In the genomic region with DNA sequence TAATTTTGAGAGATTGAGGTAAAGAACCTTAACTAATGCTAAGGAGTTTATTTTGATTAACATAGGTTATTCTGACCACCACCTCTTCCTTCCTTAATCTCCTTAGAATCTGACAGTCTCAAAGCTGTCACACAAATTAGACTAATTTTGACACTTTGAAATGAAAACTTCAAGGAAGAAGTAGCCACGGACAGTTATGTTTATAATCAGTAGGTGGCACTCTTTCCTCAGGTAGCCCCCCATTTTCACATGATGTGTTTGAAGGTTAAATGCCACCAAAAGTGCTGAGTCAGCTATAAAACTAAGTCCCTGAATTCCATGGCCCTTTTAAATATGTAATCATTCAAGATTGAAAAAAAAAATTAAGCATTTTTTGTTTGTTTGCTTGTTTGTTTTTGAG, we compare ENCODE assay signal across 9 cellular contexts. TPM values are rescaled to one million over a fixed set of nuclear protein-coding genes. Genes with fewer than 3 reads are reported as not detected.
DNase-seq lines count a peak whose midpoint lies in the region; ATAC-seq and TF ChIP-seq lines count a peak whose summit lies in the region.
"Had no signal": no experiment of that assay in that cellular context is flagged by ENCODE, and none has a peak within 500 bp of the region (broad histone marks: within the 10 kb centered on the region; RNA-seq: fewer than 3 reads in every experiment).

No MANE protein-coding gene starts in this region.

- no peak overlapping the region for H3K4me3 ChIP-seq in BJ (ENCODE audit: low read depth, low read length)

- no peaks in the 10 kb centered on the region for H3K27me3 Mint-ChIP-seq in Calu3 (ENCODE audit: unreplicated experiment)

- no peaks in the 10 kb centered on the region; the same call in 1 of the 2 replicates for H3K36me3 ChIP-seq in BJ (ENCODE audit: control insufficient read depth, insufficient read depth, low read length)

- CTCF ChIA-PET in BJ (lab: Yijun Ruan, JAX) (interaction anchor here (0.7 to 1.5 kb wide), 3 partner anchors 13 to 325 kb away, joined by 3 to 6 read pairs (median 3); no protein-coding TSS in a partner anchor), Calu3 (lab: Charles Lee) (no interaction called here)

- TF ChIP-seq CTCF in BJ (IDR thresholded peaks at IDR 0.05; ENCODE audit: insufficient read depth, low read depth, low read length) (peak; percentile 20; the same call in 1 of the 2 replicates), foreskin keratinocyte (conservative IDR thresholded peaks at IDR 0.05) (peak; percentile 63), Calu3 (IDR thresholded peaks at IDR 0.05; ENCODE audit: unreplicated experiment) (no peak)

- H3K27ac Mint-ChIP-seq in Calu3 (ENCODE audit: unreplicated experiment): no peak overlapping the region

- intact Hi-C loops in Calu3 (cut with micrococcal nuclease; ENCODE audit: unreplicated experiment): no loop called here

- H3K9me3 Mint-ChIP-seq in Calu3 (ENCODE audit: low read depth, unreplicated experiment): no peaks in the 10 kb centered on the region

- H3K27ac ChIP-seq in foreskin keratinocyte: no peak overlapping the region

- H3K27me3 ChIP-seq in BJ (ENCODE audit: control insufficient read depth, insufficient read depth, low read length) (no peaks in the 10 kb centered on the region), foreskin keratinocyte (no peaks in the 10 kb centered on the region)

- ATAC-seq in GM18861 (IDR thresholded peaks at IDR 0.05; ENCODE audit: unreplicated experiment) (peak; percentile 53), foreskin keratinocyte (no peak), GM19467 (IDR thresholded peaks at IDR 0.05; ENCODE audit: unreplicated experiment) (no peak), GM19324 (IDR thresholded peaks at IDR 0.05; ENCODE audit: low FRiP score, unreplicated experiment) (no peak)

- BruUV-seq in Calu3 (replicated peaks; lab: Mats Ljungman, UMichigan): no TSS peak

- no peak overlapping the region for H3K4me3 Mint-ChIP-seq in Calu3 (ENCODE audit: low read depth, unreplicated experiment)

- H3K4me1 ChIP-seq in foreskin keratinocyte: no peaks in the 10 kb centered on the region

- H3K4me1 Mint-ChIP-seq in Calu3 (ENCODE audit: low read depth, unreplicated experiment): no peaks in the 10 kb centered on the region

- no peak for DNase-seq in BJ (ENCODE audit: low read depth)
- peak; percentile 26 for DNase-seq in NCI-H460 (ENCODE audit: extremely low read depth, low read depth)
- DNase-seq in foreskin keratinocyte: no peak
- DNase-seq in Calu3: no peak
- no peak for DNase-seq in NCI-H2107 (lab: John Stamatoyannopoulos, UW)
- DNase-seq: effector CD4-positive, alpha-beta T cell had no signal

- no peaks in the 10 kb centered on the region for H3K36me3 Mint-ChIP-seq in Calu3 (ENCODE audit: insufficient read depth, unreplicated experiment)

- POLR2A ChIA-PET in BJ (lab: Charles Lee): no interaction called here

RNA-seq across cellular contexts. Expression of gene TMEM33, which starts 22.4 kb away (rescaled TPM):
- polyA plus RNA-seq in BJ (2011; rRNA removed): 39.3 and 61.4 TPM in 2 replicates
- polyA minus RNA-seq in BJ (2011; rRNA and poly(A)+ RNA removed): 61.0 and 83.6 TPM in 2 replicates
- 134 and 143 TPM in 2 replicates for total RNA-seq in NCI-H460 (2014; rRNA removed; shearing (Covaris generic))
- 27.4 and 42.3 TPM in 2 replicates for polyA plus RNA-seq in NCI-H460 (2014; cell fraction: nucleus; rRNA removed)
- 70.3 and 78.4 TPM in 2 replicates for total RNA-seq in foreskin keratinocyte
- polyA plus RNA-seq in foreskin keratinocyte: 35.6 and 36.2 TPM in 2 replicates
- 67.3 and 68.3 TPM in 2 replicates for total RNA-seq in Calu3 (2022)

RNA-seq across cellular contexts. Expression of gene DCAF4L1, which starts 23.9 kb away (rescaled TPM):
- polyA plus RNA-seq in BJ (2011; rRNA removed) (0.04 TPM in 2 replicates), foreskin keratinocyte (0.02 and 0.03 TPM in 2 replicates)
- polyA minus RNA-seq in BJ (2011; rRNA and poly(A)+ RNA removed): not detected in 2 replicates
- 0.40 and 0.50 TPM in 2 replicates for total RNA-seq in NCI-H460 (2014; rRNA removed; shearing (Covaris generic))
- polyA plus RNA-seq in NCI-H460 (2014; cell fraction: nucleus; rRNA removed): 2.6 and 3.5 TPM in 2 replicates
- total RNA-seq in foreskin keratinocyte (0.10 and 0.11 TPM in 2 replicates), Calu3 (2022) (0.68 and 1.0 TPM in 2 replicates)

RNA-seq across cellular contexts. Expression of gene SLC30A9, which starts 32.7 kb away (rescaled TPM):
- polyA plus RNA-seq in BJ (2011; rRNA removed) (37.9 and 58.1 TPM in 2 replicates), foreskin keratinocyte (16.8 and 22.5 TPM in 2 replicates)
- 26.1 and 29.6 TPM in 2 replicates for polyA minus RNA-seq in BJ (2011; rRNA and poly(A)+ RNA removed)
- total RNA-seq in NCI-H460 (2014; rRNA removed; shearing (Covaris generic)): 51.2 and 52.6 TPM in 2 replicates
- 45.9 and 57.9 TPM in 2 replicates for polyA plus RNA-seq in NCI-H460 (2014; cell fraction: nucleus; rRNA removed)
- total RNA-seq in foreskin keratinocyte (56.0 and 56.7 TPM in 2 replicates), Calu3 (2022) (43.4 and 45.5 TPM in 2 replicates)
